ENCODE assay signal across 27 cellular contexts in the genomic region with DNA sequence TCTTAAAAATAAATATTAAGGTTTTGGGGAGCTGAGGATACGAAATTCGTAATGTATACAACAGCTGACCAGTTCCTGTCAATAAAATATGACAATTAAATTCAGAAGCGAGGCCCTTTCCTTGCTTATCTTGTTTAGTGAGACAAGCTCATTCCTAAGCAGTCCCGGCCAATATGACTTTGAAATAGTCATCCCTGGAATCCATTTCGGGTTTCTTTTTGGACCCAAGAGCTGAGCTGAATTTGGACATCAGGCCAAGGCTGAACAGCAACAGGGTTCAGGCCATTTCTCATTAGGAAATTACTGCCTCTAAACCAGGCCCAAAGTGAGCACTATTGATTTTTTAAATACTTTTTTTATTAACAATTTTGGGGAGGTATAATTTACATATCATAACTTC. TPM values are rescaled to one million over a fixed set of nuclear protein-coding genes. Genes with fewer than 3 reads are reported as not detected.
"Had no signal": no experiment of that assay in that cellular context is flagged by ENCODE, and none has a peak within 500 bp of the region (broad histone marks: within the 10 kb centered on the region; RNA-seq: fewer than 3 reads in every experiment).

No MANE protein-coding gene starts in this region.

- H3K9me3 ChIP-seq: gastrocnemius medialis, lower lobe of right lung, ovary, psoas muscle, thoracic aorta had no signal

- H3K4me3 ChIP-seq: gastrocnemius medialis, lower lobe of right lung, ovary, psoas muscle, thoracic aorta, tibial nerve, upper lobe of left lung had no signal

- H3K36me3 ChIP-seq: gastrocnemius medialis, lower lobe of right lung, ovary, thoracic aorta, tibial nerve, upper lobe of left lung had no signal

- H3K27ac Mint-ChIP-seq: effector memory CD8-positive, alpha-beta T cell; natural killer cell treated with Interleukin-12 subunit alpha and Interleukin-12 subunit beta and Interleukin-15 and Interleukin-18, amount 100 ng/mL, for 72 hours; stimulated activated naive B cell treated with anti-CD40 and anti-IgM and Interleukin-4, amounts not matched to agents 10 μg/mL and 1 μg/mL and 100 μg/mL, for 72 hours; stimulated activated naive CD8-positive, alpha-beta T cell treated with anti-CD3 and anti-CD28 coated beads, Interleukin-15, Interleukin-2, amounts not matched to agents 100 ng/mL and 50 ng/mL, for 24 hours had no signal

- FAIRE-seq: endometrium, keratinocyte, small intestine, urothelium cell line had no signal

- H3K27me3 ChIP-seq: gastrocnemius medialis, ovary, tibial nerve, upper lobe of left lung had no signal

- H3K4me1 Mint-ChIP-seq: stimulated activated naive B cell treated with anti-CD40 and anti-IgM and Interleukin-4, amounts not matched to agents 10 μg/mL and 1 μg/mL and 100 μg/mL, for 72 hours had no signal

- H3K36me3 Mint-ChIP-seq: natural killer cell treated with Interleukin-12 subunit alpha and Interleukin-12 subunit beta and Interleukin-15 and Interleukin-18, amount 100 ng/mL, for 72 hours; stimulated activated naive B cell treated with anti-CD40 and anti-IgM and Interleukin-4, amounts not matched to agents 10 μg/mL and 1 μg/mL and 100 μg/mL, for 72 hours had no signal

- DNase-seq: cortex of kidney; effector memory CD8-positive, alpha-beta T cell; erythroblast; foreskin fibroblast; gastrocnemius medialis; head of caudate nucleus; left ventricle myocardium superior; lower lobe of right lung; ovary; posterior cingulate gyrus; psoas muscle; right cardiac atrium; small intestine; stimulated activated CD4-positive, alpha-beta T cell treated with anti-CD3 and anti-CD28 coated beads, Interleukin-15, amount 100 ng/mL, for 24 hours; stimulated activated CD4-positive, alpha-beta T cell treated with anti-CD3 and anti-CD28 coated beads, Interleukin-2, amount 100 ng/mL, for 48 hours; stimulated activated naive B cell treated with anti-CD40 and anti-IgM and Interleukin-4, amounts not matched to agents 10 μg/mL and 1 μg/mL and 100 μg/mL, for 72 hours; upper lobe of left lung had no signal

- H3K4me1 ChIP-seq: gastrocnemius medialis, lower lobe of right lung, psoas muscle, upper lobe of left lung had no signal

- H3K4me3 Mint-ChIP-seq: effector memory CD8-positive, alpha-beta T cell; natural killer cell treated with Interleukin-12 subunit alpha and Interleukin-12 subunit beta and Interleukin-15 and Interleukin-18, amount 100 ng/mL, for 72 hours; neural crest cell; stimulated activated naive B cell treated with anti-CD40 and anti-IgM and Interleukin-4, amounts not matched to agents 10 μg/mL and 1 μg/mL and 100 μg/mL, for 72 hours; stimulated activated naive CD8-positive, alpha-beta T cell treated with anti-CD3 and anti-CD28 coated beads, Interleukin-15, Interleukin-2, amounts not matched to agents 100 ng/mL and 50 ng/mL, for 24 hours had no signal

- H3K27ac ChIP-seq: gastrocnemius medialis, lower lobe of right lung, ovary, psoas muscle, thoracic aorta, tibial nerve, upper lobe of left lung had no signal

- ATAC-seq: effector memory CD8-positive, alpha-beta T cell; gastrocnemius medialis; left ventricle myocardium superior; lower lobe of right lung; natural killer cell treated with Interleukin-12 subunit alpha and Interleukin-12 subunit beta and Interleukin-15 and Interleukin-18, amount 100 ng/mL, for 72 hours; psoas muscle; stimulated activated naive B cell treated with anti-CD40 and anti-IgM and Interleukin-4, amounts not matched to agents 10 μg/mL and 1 μg/mL and 100 μg/mL, for 72 hours had no signal

RNA-seq across cellular contexts. Expression of gene FMN2, which starts 17.3 kb away (rescaled TPM):
- total RNA-seq: dermis microvascular lymphatic vessel endothelial cell; left ventricle myocardium superior; mononuclear cell; natural killer cell treated with Interleukin-12 subunit alpha and Interleukin-12 subunit beta and Interleukin-15 and Interleukin-18, amount 100 ng/mL, for 72 hours had no signal
- polyA plus RNA-seq: keratinocyte had no signal
